Comparison of ENCODE assay signal across 30 cellular contexts in genomic region chr1:2093055-2093454, GRCh38.
"Had no signal": no experiment of that assay in that cellular context is flagged by ENCODE, and none has a peak within 500 bp of the region (broad histone marks: within the 10 kb centered on the region; RNA-seq: fewer than 3 reads in every experiment).

No MANE protein-coding gene starts in this region.

- H3K9me3 ChIP-seq: adrenal gland, breast epithelium, SJCRH30 had no signal

- DNase-seq: activated CD4-positive, alpha-beta T cell treated with anti-CD3 and anti-CD28 coated beads for 36 hours; activated CD4-positive, alpha-beta T cell treated with anti-CD3 and anti-CD28 coated beads, Interleukin-2, amount 10 ng/mL, durations not matched to agents 7 days and 5 days; activated CD4-positive, alpha-beta T cell treated with anti-CD3 and anti-CD28 coated beads, Interleukin-2, amount 50 U/mL, for 48 hours; activated CD8-positive, alpha-beta T cell treated with anti-CD3 and anti-CD28 coated beads, Interleukin-2, amount 10 ng/mL, durations not matched to agents 7 days and 5 days; activated gamma-delta T cell treated with Interleukin-2 at 50 U/mL for 16 hours; activated naive CD4-positive, alpha-beta T cell treated with anti-CD3 and anti-CD28 coated beads for 36 hours; activated T-cell treated with anti-CD3 and anti-CD28 coated beads, Interleukin-2, amount 50 U/mL, for 24 hours; adrenal gland; body of pancreas; NCI-H1105 treated with DMSO at 0.1 percent for 48 hours; NCI-H1436; NCI-H1694; NCI-H1930; NCI-H2081 treated with DMSO at 0.1 percent for 48 hours; NCI-H226; NCI-H446 treated with DMSO at 0.1 percent for 48 hours; NCI-H524; NCI-H748 treated with DMSO at 0.1 percent for 48 hours; NK-92 treated with Interleukin-12 subunit alpha and Interleukin-12 subunit beta, amount 100 ng/mL, for 24 hours; PC-9; SHP77; SJCRH30 had no signal

- H3K4me3 Mint-ChIP-seq: activated CD4-positive, alpha-beta T cell treated with anti-CD3 and anti-CD28 coated beads for 36 hours; activated CD4-positive, alpha-beta T cell treated with anti-CD3 and anti-CD28 coated beads, Interleukin-2, amount 10 ng/mL, durations not matched to agents 7 days and 5 days; activated CD8-positive, alpha-beta T cell treated with anti-CD3 and anti-CD28 coated beads, Interleukin-2, amount 10 ng/mL, durations not matched to agents 7 days and 5 days; activated naive CD4-positive, alpha-beta T cell treated with anti-CD3 and anti-CD28 coated beads for 36 hours; activated T-cell treated with anti-CD3 and anti-CD28 coated beads, Interleukin-2, amount 50 U/mL, for 24 hours; T-helper 1 cell treated with Interleukin-12 subunit alpha and Interleukin-12 subunit beta and Interleukin-4 antibody, amounts not matched to agents 30 μg/mL and 1 μg/mL, for 36 hours; T-helper 2 cell treated with Interferon-gamma antibody and Interleukin-4, amounts not matched to agents 5 μg/mL and 100 μg/mL, for 36 hours; WTC11 had no signal

- H3K27me3 ChIP-seq: adrenal gland, body of pancreas, breast epithelium had no signal

- H3K4me1 ChIP-seq: body of pancreas, breast epithelium, SJCRH30 had no signal

- H3K9me3 Mint-ChIP-seq: T-helper 1 cell treated with Interleukin-12 subunit alpha and Interleukin-12 subunit beta and Interleukin-4 antibody, amounts not matched to agents 30 μg/mL and 1 μg/mL, for 36 hours had no signal

- H3K36me3 ChIP-seq: adrenal gland, breast epithelium, SJCRH30 had no signal

- H3K27ac ChIP-seq: body of pancreas, breast epithelium, PC-9, SJCRH30, SK-N-MC had no signal

- H3K27ac Mint-ChIP-seq: activated CD4-positive, alpha-beta T cell treated with anti-CD3 and anti-CD28 coated beads for 36 hours; activated CD4-positive, alpha-beta T cell treated with anti-CD3 and anti-CD28 coated beads, Interleukin-2, amount 10 ng/mL, durations not matched to agents 7 days and 5 days; activated CD8-positive, alpha-beta T cell treated with anti-CD3 and anti-CD28 coated beads, Interleukin-2, amount 10 ng/mL, durations not matched to agents 7 days and 5 days; activated naive CD4-positive, alpha-beta T cell treated with anti-CD3 and anti-CD28 coated beads for 36 hours; activated naive CD4-positive, alpha-beta T cell treated with anti-CD3 and anti-CD28 coated beads, Interleukin-2, amount 50 U/mL, for 72 hours; activated T-cell treated with anti-CD3 and anti-CD28 coated beads, Interleukin-2, amount 50 U/mL, for 24 hours; activated T-helper 2 cell treated with anti-CD3 and anti-CD28 coated beads, Interferon-gamma antibody, Interleukin-2, Interleukin-4, amounts not matched to agents 10 μg/mL and 5 μg/mL and 100 μg/mL, durations not matched to agents 14 hours and 24 hours and 36 hours; T-helper 1 cell treated with Interleukin-12 subunit alpha and Interleukin-12 subunit beta and Interleukin-4 antibody, amounts not matched to agents 30 μg/mL and 1 μg/mL, for 36 hours; T-helper 2 cell treated with Interferon-gamma antibody and Interleukin-4, amounts not matched to agents 5 μg/mL and 100 μg/mL, for 36 hours had no signal

- ATAC-seq: activated CD4-positive, alpha-beta T cell treated with anti-CD3 and anti-CD28 coated beads for 36 hours; activated CD4-positive, CD25-positive, alpha-beta regulatory T cell treated with anti-CD3 and anti-CD28 coated beads, Interleukin-2, amount 50 U/mL, for 24 hours; activated CD8-positive, alpha-beta T cell treated with anti-CD3 and anti-CD28 coated beads, Interleukin-2, amount 10 ng/mL, durations not matched to agents 7 days and 5 days; activated naive CD4-positive, alpha-beta T cell treated with anti-CD3 and anti-CD28 coated beads, Interleukin-2, amount 50 U/mL, for 72 hours; body of pancreas; WTC11 had no signal

- H3K4me3 ChIP-seq: adrenal gland, body of pancreas, breast epithelium, PC-9, SJCRH30, SK-N-MC had no signal

- H3K27me3 Mint-ChIP-seq: activated CD4-positive, alpha-beta T cell treated with anti-CD3 and anti-CD28 coated beads for 36 hours; activated CD4-positive, alpha-beta T cell treated with anti-CD3 and anti-CD28 coated beads, Interleukin-2, amount 10 ng/mL, durations not matched to agents 7 days and 5 days; activated T-cell treated with anti-CD3 and anti-CD28 coated beads, Interleukin-2, amount 50 U/mL, for 24 hours had no signal

- H3K4me2 ChIP-seq: PC-9 had no signal
